In genomic region chr17:31136319-31136718, GRCh38 we compare ENCODE assay signal across 20 cellular contexts. TPM values are rescaled to one million over a fixed set of nuclear protein-coding genes. Genes with fewer than 3 reads are reported as not detected.
DNase-seq lines count a peak whose midpoint lies in the region; ATAC-seq and TF ChIP-seq lines count a peak whose summit lies in the region.
"Had no signal": no experiment of that assay in that cellular context is flagged by ENCODE, and none has a peak within 500 bp of the region (broad histone marks: within the 10 kb centered on the region; RNA-seq: fewer than 3 reads in every experiment).

No MANE protein-coding gene starts in this region.

- no peak for TF ChIP-seq POLR2A in gastroesophageal sphincter (IDR thresholded peaks at IDR 0.05)

- TF ChIP-seq EP300 in gastroesophageal sphincter (IDR thresholded peaks at IDR 0.05) = no peak

- H3K27me3 Mint-ChIP-seq in chondrocyte (ENCODE audit: low read depth) = no peaks in the 10 kb centered on the region
- H3K27me3 Mint-ChIP-seq: IgD-negative memory B cell had no signal

- H3K27ac Mint-ChIP-seq in chondrocyte (ENCODE audit: unreplicated experiment) = no peak overlapping the region
- H3K27ac Mint-ChIP-seq: CD8-positive, alpha-beta T cell; IgD-negative memory B cell had no signal

- H3K36me3 ChIP-seq in MG63 (peaks cover 19% of the 10 kb centered on the region), gastroesophageal sphincter (peaks cover 0 to 26% of the 10 kb centered on the region in 2 donors)

- H3K4me3 Mint-ChIP-seq in chondrocyte (ENCODE audit: unreplicated experiment) = no peak overlapping the region
- H3K4me3 Mint-ChIP-seq: CD8-positive, alpha-beta T cell; IgD-negative memory B cell had no signal

- TF ChIP-seq CTCF in AG10803 (conservative IDR thresholded peaks at IDR 0.05; ENCODE audit: low read length) (no peak), chondrocyte (IDR thresholded peaks at IDR 0.05) (no peak), gastroesophageal sphincter (IDR thresholded peaks at IDR 0.05) (no peak)

- peaks cover 7% of the 10 kb centered on the region for H3K36me3 Mint-ChIP-seq in chondrocyte (ENCODE audit: low read depth)
- H3K36me3 Mint-ChIP-seq: IgD-negative memory B cell had no signal

- WGBS in gastroesophageal sphincter (ENCODE audit: low coverage in 1 of 2), 2 donors = 88 to 94% methylated on average over 2 of the region's 2 CpGs

- ATAC-seq in gastroesophageal sphincter = no peak
- ATAC-seq: CD8-positive, alpha-beta T cell had no signal

- no peaks in the 10 kb centered on the region for H3K9me3 Mint-ChIP-seq in chondrocyte (ENCODE audit: low read depth)

- no peaks in the 10 kb centered on the region for H3K9me3 ChIP-seq in MG63
- no peaks in the 10 kb centered on the region for H3K9me3 ChIP-seq in gastroesophageal sphincter

- no peaks in the 10 kb centered on the region for H3K4me1 ChIP-seq in gastroesophageal sphincter

- no peaks in the 10 kb centered on the region for H3K27me3 ChIP-seq in MG63
- H3K27me3 ChIP-seq in gastroesophageal sphincter = no peaks in the 10 kb centered on the region
- H3K27me3 ChIP-seq: BLaER1 treated with 17β-estradiol and CSF1 and Interleukin-3, amounts not matched to agents 10 nM and 100 nM had no signal

- H3K27ac ChIP-seq in epithelial cell of prostate (peak overlapping the region; percentile 16), gastroesophageal sphincter (no peak overlapping the region)
- H3K27ac ChIP-seq: BLaER1 treated with 17β-estradiol and CSF1 and Interleukin-3, amounts not matched to agents 10 nM and 100 nM; HL-60; RWPE1 had no signal

- H3K4me3 ChIP-seq in AG10803 (ENCODE audit: low read length) (no peak overlapping the region), MG63 (no peak overlapping the region), gastroesophageal sphincter (no peak overlapping the region)
- H3K4me3 ChIP-seq: BLaER1 treated with 17β-estradiol and CSF1 and Interleukin-3, amounts not matched to agents 10 nM and 100 nM had no signal

- DNase-seq in AG10803 (ENCODE audit: low read depth) (peak; percentile 17), HCEC 1CT (peak; percentile 54), RKO (ENCODE audit: low spot score) (peak; percentile 16), epithelial cell of prostate (ENCODE audit: low read depth, low spot score) (no peak), MG63 (no peak), DMS53 treated with DMSO at 0.1 percent for 48 hours (lab: John Stamatoyannopoulos, UW; ENCODE audit: unreplicated experiment) (no peak), chondrocyte (ENCODE audit: low spot score) (no peak)
- DNase-seq: CD8-positive, alpha-beta T cell; DMS53; H7; NCI-H1105 treated with DMSO at 0.1 percent for 48 hours; NCI-H1694 treated with DMSO at 0.1 percent for 48 hours; NCI-H510A treated with DMSO at 0.1 percent for 48 hours; NCI-H774; OCI-M1 had no signal

- peaks cover 4% of the 10 kb centered on the region for H3K4me1 Mint-ChIP-seq in chondrocyte (ENCODE audit: low read depth)

RNA-seq across cellular contexts. Expression of gene NF1, which starts 41.5 kb away (rescaled TPM):
- total RNA-seq in MG63 (2014; rRNA removed; shearing (Covaris generic); ENCODE audit: low replicate concordance) = 12.4 and 20.3 TPM in 2 replicates
- 41.6 to 63.9 TPM (median 48.2 TPM) in 3 replicates for total RNA-seq in chondrocyte
- total RNA-seq in gastroesophageal sphincter = 10 to 100 TPM; 41.7 to 69.9 (median 54.4) TPM

Comparison
In these comparisons a context has a peak if more than half of its experiments do, and no peak if none do; other contexts are left out.
1. DNase-seq: peak in AG10803 (single experiment), HCEC 1CT (single experiment) and RKO (single experiment); none in epithelial cell of prostate (single experiment), MG63 (single experiment), DMS53 treated with DMSO at 0.1 percent for 48 hours (single experiment) and chondrocyte (single experiment).